9 cellular contexts compared by ENCODE assay signal in genomic region chr1:227356582-227357228, GRCh38. TPM values are rescaled to one million over a fixed set of nuclear protein-coding genes. Genes with fewer than 3 reads are reported as not detected.
DNase-seq lines count a peak whose midpoint lies in the region; ATAC-seq and TF ChIP-seq lines count a peak whose summit lies in the region.
"Had no signal": no experiment of that assay in that cellular context is flagged by ENCODE, and none has a peak within 500 bp of the region (broad histone marks: within the 10 kb centered on the region; RNA-seq: fewer than 3 reads in every experiment).

No MANE protein-coding gene starts in this region.

- H3K4me3 ChIP-seq in right cardiac atrium (ENCODE audit: low read length) = no peak overlapping the region
- no peak overlapping the region for H3K4me3 ChIP-seq in right lobe of liver

- no peak for DNase-seq in right cardiac atrium
- no peak for DNase-seq in Right ventricle myocardium inferior (ENCODE audit: missing footprints)
- DNase-seq in T47D (ENCODE audit: low read depth in 1 of 2, low spot score in 1 of 2) = peak; percentile 28 to 63
- no peak for DNase-seq in right lobe of liver
- DNase-seq in NCI-H1048 (lab: John Stamatoyannopoulos, UW) = no peak
- DNase-seq in OCI-M1 (lab: John Stamatoyannopoulos, UW) = no peak
- DNase-seq: activated naive CD4-positive, alpha-beta T cell treated with anti-CD3 and anti-CD28 coated beads for 36 hours had no signal

- in situ Hi-C loops in T47D (cut with HindIII; ENCODE audit: low pct_unique_long_range_greater_than_20kb, low sequenced_read_pairs) = no loop called here

- TF ChIP-seq POLR2A in right lobe of liver (IDR thresholded peaks at IDR 0.05) = no peak

- no peak for TF ChIP-seq CTCF in right lobe of liver (IDR thresholded peaks at IDR 0.05)

- peaks cover 3% of the 10 kb centered on the region for H3K4me1 ChIP-seq in right cardiac atrium (ENCODE audit: control insufficient read depth, insufficient read depth, low read length)
- H3K4me1 ChIP-seq in right lobe of liver = no peaks in the 10 kb centered on the region

- ATAC-seq in right cardiac atrium (peak in 1 of 2 donors; percentile 8), Right ventricle myocardium inferior (no peak), right lobe of liver (peak in 3 of 4 donors; percentile 20 to 53 (median 29)), GM18511 (IDR thresholded peaks at IDR 0.05; ENCODE audit: unreplicated experiment) (no peak), GM18519 (IDR thresholded peaks at IDR 0.05; ENCODE audit: low FRiP score, unreplicated experiment) (no peak)

- H3K9me3 ChIP-seq in right cardiac atrium (ENCODE audit: control insufficient read depth, low read length) = no peaks in the 10 kb centered on the region
- no peaks in the 10 kb centered on the region for H3K9me3 ChIP-seq in right lobe of liver

- WGBS in right cardiac atrium = 70% methylated on average over 7 of the region's 7 CpGs
- 60% methylated on average over 6 of the region's 7 CpGs for WGBS in right lobe of liver (ENCODE audit: insufficient coverage, low coverage, low lambda C conversion rate, missing lambda C conversion rate)

- H3K27ac ChIP-seq in right cardiac atrium (ENCODE audit: low read length) (peak overlapping the region; percentile 81), right lobe of liver (peak overlapping the region in 2 of 3 donors; percentile 31 to 45)

- H3K27me3 ChIP-seq in right cardiac atrium (ENCODE audit: control insufficient read depth, insufficient read depth) (no peaks in the 10 kb centered on the region), right lobe of liver (no peaks in the 10 kb centered on the region)

- intact Hi-C loops in right cardiac atrium (cut with DNase I) = no loop called here
- intact Hi-C loops in Right ventricle myocardium inferior (cut with DNase I) = loop anchor here (2.0 to 5.0 kb wide), 2 partner anchors 38 to 81 kb away; partner anchors contain the start of gene CDC42BPA
- intact Hi-C loops in right lobe of liver (cut with DNase I) = no loop called here

- H3K36me3 ChIP-seq in right lobe of liver = no peaks in the 10 kb centered on the region

RNA-seq across cellular contexts. Expression of gene CDC42BPA, which starts 38.4 kb away (rescaled TPM):
- 10 to 100 TPM; 34.6 to 38.0 (median 36.8) TPM for total RNA-seq in right cardiac atrium
- 12.9 TPM for polyA plus RNA-seq in right cardiac atrium
- 37.2 TPM for total RNA-seq in Right ventricle myocardium inferior
- 10 to 100 TPM; 11.4 to 35.0 (median 22.2) TPM for total RNA-seq in right lobe of liver

Comparison
In these comparisons a context has a peak if more than half of its experiments do, and no peak if none do; other contexts are left out.
1. ATAC-seq: peak in right lobe of liver (3 of 4); none in Right ventricle myocardium inferior (single experiment), GM18511 (single experiment) and GM18519 (single experiment).
2. DNase-seq: peak in T47D (2 of 2); none in right cardiac atrium (0 of 3), Right ventricle myocardium inferior (single experiment), right lobe of liver (0 of 3), NCI-H1048 (single experiment) and OCI-M1 (single experiment).